ENCODE assay signal across 12 cellular contexts in the genomic region with DNA sequence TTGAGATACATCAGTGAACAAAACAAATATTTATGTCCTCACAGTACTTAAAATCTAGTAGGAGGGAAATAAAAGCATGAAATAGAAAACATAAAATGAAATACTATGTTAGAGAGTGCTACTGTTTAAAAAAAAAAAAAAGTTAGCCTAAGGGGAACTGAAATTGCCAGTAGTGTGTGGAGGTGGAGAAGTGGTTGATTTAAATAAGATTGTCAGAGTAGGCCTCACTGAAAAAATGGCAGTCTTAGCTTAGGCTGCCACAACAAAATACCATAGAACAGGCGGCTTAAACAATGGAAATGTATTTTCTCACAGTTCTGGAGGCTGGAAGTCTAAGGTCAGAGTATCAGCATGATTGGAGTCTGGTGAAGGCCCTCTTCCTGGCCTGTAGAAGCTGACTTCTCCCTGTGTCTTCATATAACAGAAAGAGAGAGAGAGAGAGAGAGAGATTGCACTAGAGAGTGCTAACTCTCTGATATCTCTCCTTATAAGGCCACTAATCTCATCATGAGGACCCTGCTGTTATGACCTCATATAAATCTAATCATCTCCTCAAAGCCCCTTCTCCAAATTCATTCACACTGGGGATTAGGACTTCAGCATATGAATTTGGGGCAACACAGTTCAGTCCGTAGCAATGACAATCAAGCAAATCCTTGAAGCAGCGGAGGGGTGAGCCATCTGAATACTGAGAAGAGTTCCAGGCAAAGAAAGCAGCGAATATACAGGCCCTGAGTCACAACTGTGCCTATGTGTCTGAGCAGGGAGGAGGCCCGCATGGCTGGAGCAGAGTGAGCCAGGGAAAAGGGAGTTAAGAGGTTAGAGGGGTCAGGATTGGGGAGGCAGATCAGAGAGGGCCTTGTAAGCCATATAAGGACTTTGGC. TPM values are rescaled to one million over a fixed set of nuclear protein-coding genes. Genes with fewer than 3 reads are reported as not detected.
DNase-seq lines count a peak whose midpoint lies in the region; ATAC-seq and TF ChIP-seq lines count a peak whose summit lies in the region.
"Had no signal": no experiment of that assay in that cellular context is flagged by ENCODE, and none has a peak within 500 bp of the region (broad histone marks: within the 10 kb centered on the region; RNA-seq: fewer than 3 reads in every experiment).

No MANE protein-coding gene starts in this region.

- H3K36me3 ChIP-seq in cardiac muscle cell (no peaks in the 10 kb centered on the region), heart right ventricle (no peaks in the 10 kb centered on the region), OCI-LY3 (replicated peaks; ENCODE audit: low read depth, low read length) (peaks cover 3% of the 10 kb centered on the region)
- H3K36me3 ChIP-seq: colonic mucosa had no signal

- ATAC-seq in heart right ventricle: no peak
- peak; percentile 90 for ATAC-seq in HG03025 (IDR thresholded peaks at IDR 0.05; ENCODE audit: low FRiP score, unreplicated experiment)

- H3K27me3 Mint-ChIP-seq in progenitor cell of endocrine pancreas: peaks cover 2% of the 10 kb centered on the region

- no peaks in the 10 kb centered on the region for H3K36me3 Mint-ChIP-seq in progenitor cell of endocrine pancreas (ENCODE audit: insufficient read depth)

- H3K27ac ChIP-seq in cardiac muscle cell (peak overlapping the region; percentile 24), heart right ventricle (no peak overlapping the region), OCI-LY3 (ENCODE audit: low read length) (peak overlapping the region; percentile 38)
- H3K27ac ChIP-seq: colonic mucosa had no signal

- WGBS in heart right ventricle, 2 donors: 77 to 80% methylated on average over 5 of the region's 5 CpGs

- H3K27me3 ChIP-seq in cardiac muscle cell: no peaks in the 10 kb centered on the region
- H3K27me3 ChIP-seq in heart right ventricle: peaks cover 0 to 4% (median 0%) of the 10 kb centered on the region in 7 donors
- H3K27me3 ChIP-seq in OCI-LY3 (ENCODE audit: low read depth, low read length): peaks cover 31% of the 10 kb centered on the region
- H3K27me3 ChIP-seq: colonic mucosa had no signal

- no peak overlapping the region for H3K4me3 Mint-ChIP-seq in progenitor cell of endocrine pancreas (ENCODE audit: low read depth)

- H3K79me2 ChIP-seq in OCI-LY3 (ENCODE audit: low read length): no peaks in the 10 kb centered on the region

- H4K20me1 ChIP-seq in OCI-LY3 (ENCODE audit: insufficient read depth, low read length): no peaks in the 10 kb centered on the region

- peak in 1 of 2 donors; percentile 37 for DNase-seq in cardiac muscle cell (ENCODE audit: low read depth in 1 of 2, low spot score in 1 of 2)
- no peak for DNase-seq in heart right ventricle
- no peak for DNase-seq in progenitor cell of endocrine pancreas (ENCODE audit: low spot score, unreplicated experiment)
- no peak for DNase-seq in pons (ENCODE audit: low spot score)
- no peak for DNase-seq in GOT3 (lab: John Stamatoyannopoulos, UW)
- no peak for DNase-seq in SHP77 treated with DMSO at 0.1 percent for 48 hours (lab: John Stamatoyannopoulos, UW)
- DNase-seq: colonic mucosa, midbrain, T1000 had no signal

- no peak overlapping the region for H3K27ac Mint-ChIP-seq in progenitor cell of endocrine pancreas

- H3K9ac ChIP-seq in OCI-LY3 (ENCODE audit: low read length): peak overlapping the region; percentile 33; the same call in 1 of the 2 replicates

- TF ChIP-seq CTCF in cardiac muscle cell (IDR thresholded peaks at IDR 0.05; ENCODE audit: low read depth, low read length): no peak
- no peak for TF ChIP-seq CTCF in heart right ventricle (IDR thresholded peaks at IDR 0.05)
- no peak for TF ChIP-seq CTCF in OCI-LY3 (IDR thresholded peaks at IDR 0.05; ENCODE audit: low read depth, low read length)
- no peak for TF ChIP-seq CTCF in progenitor cell of endocrine pancreas (IDR thresholded peaks at IDR 0.05; ENCODE audit: unreplicated experiment)

- H3K4me1 ChIP-seq in cardiac muscle cell (ENCODE audit: low read depth) (no peaks in the 10 kb centered on the region), heart right ventricle (no peaks in the 10 kb centered on the region), OCI-LY3 (ENCODE audit: low read length) (peaks cover 22% of the 10 kb centered on the region)

- intact Hi-C loops in heart right ventricle (cut with DNase I): no loop called here

- no peaks in the 10 kb centered on the region for H3K4me1 Mint-ChIP-seq in progenitor cell of endocrine pancreas (ENCODE audit: low read depth)

- no peaks in the 10 kb centered on the region for H3K9me3 Mint-ChIP-seq in progenitor cell of endocrine pancreas (ENCODE audit: low read depth)

- H3K4me3 ChIP-seq in cardiac muscle cell (no peak overlapping the region), heart right ventricle (no peak overlapping the region), OCI-LY3 (ENCODE audit: low read length) (no peak overlapping the region)
- H3K4me3 ChIP-seq: colonic mucosa had no signal

- peak overlapping the region; percentile 96 for H2AFZ ChIP-seq in OCI-LY3 (ENCODE audit: low read depth, low read length)

- H3K4me2 ChIP-seq in OCI-LY3 (ENCODE audit: low read length): peak overlapping the region; percentile 33

- H3K9me3 ChIP-seq in cardiac muscle cell (ENCODE audit: low read depth) (no peaks in the 10 kb centered on the region), heart right ventricle (no peaks in the 10 kb centered on the region), OCI-LY3 (ENCODE audit: insufficient read depth, low read length) (no peaks in the 10 kb centered on the region)
- H3K9me3 ChIP-seq: colonic mucosa had no signal

RNA-seq across cellular contexts. Expression of a gene that starts 23.6 kb away (rescaled TPM):
- total RNA-seq in cardiac muscle cell (4.4 and 6.8 TPM in 2 replicates), heart right ventricle (1 to 10 TPM in 8 of 10 donors, under 1 TPM in 2; 0.66 to 3.1 (median 1.6) TPM), progenitor cell of endocrine pancreas (6.6 and 7.0 TPM in 2 replicates)
- polyA plus RNA-seq in cardiac muscle cell (5.2 and 6.9 TPM in 2 replicates), heart right ventricle (1 to 10 TPM in 1 of 2 donors, under 1 TPM in 1; 0.80 to 4.4 TPM)

RNA-seq across cellular contexts. Expression of a gene that starts 23.6 kb away (rescaled TPM):
- total RNA-seq in cardiac muscle cell (0.15 TPM in 1 of 2 replicates, not detected in the other), heart right ventricle (under 1 TPM in 2 of 10 donors, not detected in 8; 0.14 to 0.24 TPM), progenitor cell of endocrine pancreas (0.31 and 0.42 TPM in 2 replicates)
- polyA plus RNA-seq in cardiac muscle cell (0.34 TPM in 1 of 2 replicates, not detected in the other), heart right ventricle (not detected)
- total RNA-seq: colonic mucosa had no signal

RNA-seq across cellular contexts. Expression of a gene that starts 33.4 kb away (rescaled TPM):
- total RNA-seq in cardiac muscle cell (not detected in 2 replicates), heart right ventricle (not detected), progenitor cell of endocrine pancreas (0.67 and 1.2 TPM in 2 replicates)
- polyA plus RNA-seq in cardiac muscle cell (not detected in 2 replicates), heart right ventricle (not detected)
- total RNA-seq: A673 had no signal

Comparison
In these comparisons a context has a peak if more than half of its experiments do, and no peak if none do; other contexts are left out.
1. H3K27ac ChIP-seq: peak in cardiac muscle cell (single experiment) and OCI-LY3 (single experiment); none in heart right ventricle (0 of 10).